In the genomic region with DNA sequence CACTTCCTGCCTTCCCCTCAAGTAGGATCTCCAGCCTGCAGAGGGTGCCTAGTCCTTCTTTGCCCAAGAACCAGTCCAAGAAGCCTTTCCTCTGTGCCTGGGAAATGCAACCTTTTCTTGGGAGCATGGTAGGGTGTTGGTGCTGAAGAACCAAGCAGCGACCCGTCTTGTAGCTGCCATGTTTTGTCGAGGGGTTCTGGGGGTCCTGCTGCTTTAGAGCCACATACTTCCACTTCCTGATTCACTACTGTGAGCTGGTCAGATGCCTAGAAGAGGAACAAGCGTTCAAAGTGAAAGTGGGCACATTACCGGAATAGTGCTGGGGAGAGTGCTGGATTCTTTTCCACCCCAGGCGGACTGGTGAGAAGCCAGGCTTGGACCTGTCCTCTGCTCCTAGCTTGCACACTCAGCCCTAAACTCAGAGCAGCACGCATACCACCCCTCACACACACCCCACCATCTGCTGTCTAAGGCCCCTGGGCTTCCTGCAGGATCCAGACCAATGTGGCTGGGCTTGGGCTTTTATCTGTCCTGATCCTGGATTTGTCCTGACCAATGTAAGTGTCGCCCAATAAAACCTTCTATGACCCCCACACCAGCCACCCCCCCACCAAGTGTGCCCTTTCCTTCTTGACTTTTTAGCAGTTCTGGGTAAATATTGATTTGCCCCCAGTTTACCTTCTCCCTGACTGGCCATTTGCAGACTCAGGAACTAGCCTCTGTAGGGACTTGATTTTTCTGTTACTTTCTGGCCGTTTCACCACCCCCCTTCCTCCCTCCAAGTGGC, we compare ENCODE assay signal across 6 cellular contexts. TPM values are rescaled to one million over a fixed set of nuclear protein-coding genes. Genes with fewer than 3 reads are reported as not detected.
DNase-seq lines count a peak whose midpoint lies in the region; ATAC-seq and TF ChIP-seq lines count a peak whose summit lies in the region.

No MANE protein-coding gene starts in this region.

- no peaks in the 10 kb centered on the region for H3K9me3 ChIP-seq in tibial nerve

- no peak for TF ChIP-seq EP300 in tibial nerve (IDR thresholded peaks at IDR 0.05)

- peak overlapping the region; percentile 88 for H3K4me3 ChIP-seq in NB4 (ENCODE audit: low read depth, low read length)
- H3K4me3 ChIP-seq in fibroblast of the aortic adventitia (ENCODE audit: low read depth, low read length), result peak overlapping the region; percentile 22
- H3K4me3 ChIP-seq in tibial nerve, result peak overlapping the region in 1 of 4 donors; percentile 0

- DNase-seq in AML-193 (lab: John Stamatoyannopoulos, UW) (peak; percentile 58 to 67), NB4 (ENCODE audit: low read depth) (peak; percentile 93), fibroblast of the aortic adventitia (ENCODE audit: low read depth) (no peak), tibial nerve (ENCODE audit: low spot score in 2 of 2) (no peak), HPDE6-E6E7 (ENCODE audit: extremely low spot score) (no peak)

- H3K27me3 ChIP-seq in tibial nerve, result peaks cover 7 to 93% of the 10 kb centered on the region in 2 donors

- ATAC-seq in GM18861 (IDR thresholded peaks at IDR 0.05; ENCODE audit: unreplicated experiment), result no peak

- H3K27ac ChIP-seq in tibial nerve, result no peak overlapping the region

- peaks cover 0 to 65% (median 34%) of the 10 kb centered on the region in 4 donors for H3K4me1 ChIP-seq in tibial nerve

- WGBS in tibial nerve, 2 donors, result 39 to 43% methylated on average over 9 of the region's 9 CpGs

- TF ChIP-seq POLR2A in NB4 (IDR thresholded peaks at IDR 0.05; ENCODE audit: extremely low read depth, insufficient read length), result peak; percentile 88
- no peak for TF ChIP-seq POLR2A in tibial nerve (IDR thresholded peaks at IDR 0.05)

- no peaks in the 10 kb centered on the region for H3K36me3 ChIP-seq in tibial nerve

- TF ChIP-seq CTCF in NB4 (IDR thresholded peaks at IDR 0.05; ENCODE audit: low read depth, low read length) (no peak), fibroblast of the aortic adventitia (IDR thresholded peaks at IDR 0.05; ENCODE audit: insufficient read depth, low read length) (no peak), tibial nerve (IDR thresholded peaks at IDR 0.05) (no peak)

RNA-seq across cellular contexts. Expression of a gene that starts 1.5 kb away (rescaled TPM):
- not detected in 2 replicates for total RNA-seq in fibroblast of the aortic adventitia (ENCODE audit: low replicate concordance)
- 1 to 10 TPM in 1 of 4 donors, under 1 TPM in 3; 0.63 to 1.5 (median 0.72) TPM for total RNA-seq in tibial nerve

RNA-seq across cellular contexts. Expression of a gene that starts 16.4 kb away (rescaled TPM):
- total RNA-seq in fibroblast of the aortic adventitia (ENCODE audit: low replicate concordance) (not detected in 2 replicates), tibial nerve (10 to 100 TPM in 2 of 4 donors, 1 to 10 TPM in 2; 5.0 to 13.2 (median 9.5) TPM)

RNA-seq across cellular contexts. Expression of a gene that starts 27.3 kb away (rescaled TPM):
- 0.08 TPM in 1 of 2 replicates, not detected in the other for total RNA-seq in fibroblast of the aortic adventitia (ENCODE audit: low replicate concordance)
- 10 to 100 TPM; 19.0 to 34.1 (median 24.9) TPM for total RNA-seq in tibial nerve

RNA-seq across cellular contexts. Expression of a gene that starts 36.1 kb away (rescaled TPM):
- not detected in 2 replicates for total RNA-seq in fibroblast of the aortic adventitia (ENCODE audit: low replicate concordance)
- total RNA-seq in tibial nerve, result 10 to 100 TPM; 10.5 to 13.8 (median 12.7) TPM

RNA-seq across cellular contexts. Expression of a gene that starts 41.2 kb away (rescaled TPM):
- total RNA-seq in fibroblast of the aortic adventitia (ENCODE audit: low replicate concordance), result not detected in 2 replicates
- total RNA-seq in tibial nerve, result not detected

Comparison
In these comparisons a context has a peak if more than half of its experiments do, and no peak if none do; other contexts are left out.
1. DNase-seq: peak in AML-193 (2 of 2) and NB4 (single experiment); none in fibroblast of the aortic adventitia (single experiment), tibial nerve (0 of 2) and HPDE6-E6E7 (single experiment).
2. RNA of a gene that starts 27.3 kb away (total RNA-seq): 19.0 to 34.1 TPM in tibial nerve; 0.08 TPM in fibroblast of the aortic adventitia; every median in the first group is over 10 times any median in the second.